19 cellular contexts compared by ENCODE assay signal in genomic region chr9:81557452-81557956, GRCh38.
DNase-seq lines count a peak whose midpoint lies in the region; ATAC-seq and TF ChIP-seq lines count a peak whose summit lies in the region.
"Had no signal": no experiment of that assay in that cellular context is flagged by ENCODE, and none has a peak within 500 bp of the region (broad histone marks: within the 10 kb centered on the region; RNA-seq: fewer than 3 reads in every experiment).

No MANE protein-coding gene starts in this region.

- no peaks in the 10 kb centered on the region for H3K9me3 ChIP-seq in mesenchymal stem cell (ENCODE audit: control insufficient read depth, low read length)
- H3K9me3 ChIP-seq in stomach smooth muscle (ENCODE audit: control insufficient read depth in 2 of 2, low read length in 2 of 2) = no peaks in the 10 kb centered on the region
- H3K9me3 ChIP-seq: BLaER1 treated with 17β-estradiol and CSF1 and Interleukin-3, amounts not matched to agents 10 nM and 100 nM; ovary; spleen; upper lobe of left lung had no signal

- H3K9me2 ChIP-seq in GM23338 (ENCODE audit: insufficient read depth) = 0 out of 2 replicates have a peak, but pooled peaks cover 7% of the 10 kb centered on the region

- peak overlapping the region; percentile 24; the same call in 1 of the 2 replicates for H2AFZ ChIP-seq in GM23338
- H2AFZ ChIP-seq in mesenchymal stem cell (ENCODE audit: low read depth, low read length) = no peak overlapping the region

- no peak for ATAC-seq in GM23338
- no peak for ATAC-seq in stimulated activated naive CD8-positive, alpha-beta T cell treated with anti-CD3 and anti-CD28 coated beads, Interleukin-15, amount 100 ng/mL, for 72 hours

- H3K4me1 ChIP-seq in GM23338 (ENCODE audit: insufficient read depth) (peaks cover 14% of the 10 kb centered on the region), mesenchymal stem cell (ENCODE audit: control insufficient read depth, insufficient read depth, low read depth, low read length) (peaks cover 9% of the 10 kb centered on the region), stomach smooth muscle (ENCODE audit: control insufficient read depth, insufficient read depth, low read length) (no peaks in the 10 kb centered on the region)

- no peak overlapping the region for H3K14ac ChIP-seq in mesenchymal stem cell (ENCODE audit: low read length in 2 of 2)

- DNase-seq in GM23338 (ENCODE audit: low spot score) (no peak), cardiac fibroblast (ENCODE audit: low read depth in 2 of 2) (peak; percentile 43 to 71), mesenchymal stem cell (no peak), DMS114 treated with DMSO at 0.1 percent for 48 hours (lab: John Stamatoyannopoulos, UW; ENCODE audit: unreplicated experiment) (no peak), NCI-H187 treated with DMSO at 0.1 percent for 48 hours (lab: John Stamatoyannopoulos, UW) (no peak), NCI-H774 (lab: John Stamatoyannopoulos, UW) (no peak)
- no peak for DNase-seq in stimulated activated naive CD8-positive, alpha-beta T cell treated with anti-CD3 and anti-CD28 coated beads, Interleukin-15, amount 100 ng/mL, for 72 hours
- DNase-seq: activated B cell treated with CpG ODN at 0.5 μM for 24 hours; activated CD8-positive, alpha-beta memory T cell treated with anti-CD3 and anti-CD28 coated beads for 24 hours; activated naive CD8-positive, alpha-beta T cell treated with anti-CD3 and anti-CD28 coated beads, Interleukin-2, amount 10 ng/mL, durations not matched to agents 7 days and 5 days; caudate nucleus; DMS153; NCI-H1694 treated with DMSO at 0.1 percent for 48 hours; ovary; spleen; upper lobe of left lung had no signal

- H3K18ac ChIP-seq in mesenchymal stem cell (ENCODE audit: low read depth in 1 of 2, low read length in 2 of 2) = no peak overlapping the region

- H3K27me3 Mint-ChIP-seq in GM23338 (ENCODE audit: insufficient read depth, low read depth, poor library complexity) = peaks cover 4% of the 10 kb centered on the region
- peaks cover 7% of the 10 kb centered on the region for H3K27me3 Mint-ChIP-seq in stimulated activated naive CD8-positive, alpha-beta T cell treated with anti-CD3 and anti-CD28 coated beads, Interleukin-15, amount 100 ng/mL, for 72 hours
- H3K27me3 Mint-ChIP-seq: activated B cell treated with CpG ODN at 0.5 μM for 24 hours had no signal

- no peak overlapping the region for H2BK15ac ChIP-seq in mesenchymal stem cell (ENCODE audit: low read depth, poor library complexity, severe bottlenecking)

- H3K4me1 Mint-ChIP-seq in GM23338 = peaks cover 20% of the 10 kb centered on the region
- no peaks in the 10 kb centered on the region for H3K4me1 Mint-ChIP-seq in stimulated activated naive CD8-positive, alpha-beta T cell treated with anti-CD3 and anti-CD28 coated beads, Interleukin-15, amount 100 ng/mL, for 72 hours
- H3K4me1 Mint-ChIP-seq: activated naive CD8-positive, alpha-beta T cell treated with anti-CD3 and anti-CD28 coated beads, Interleukin-2, amount 10 ng/mL, durations not matched to agents 7 days and 5 days had no signal

- H2AK5ac ChIP-seq in mesenchymal stem cell (ENCODE audit: low read length, severe bottlenecking) = no peak overlapping the region

- no peak overlapping the region for H3K4ac ChIP-seq in mesenchymal stem cell (ENCODE audit: low read depth in 1 of 2, low read length in 2 of 2)

- H3K9ac ChIP-seq in mesenchymal stem cell (ENCODE audit: low read length) = peak overlapping the region; percentile 36
- no peak overlapping the region for H3K9ac ChIP-seq in stomach smooth muscle (ENCODE audit: low read length in 2 of 2)
- H3K9ac ChIP-seq: BLaER1 treated with 17β-estradiol and CSF1 and Interleukin-3, amounts not matched to agents 10 nM and 100 nM had no signal

- H4K8ac ChIP-seq in mesenchymal stem cell (ENCODE audit: low read length) = no peak overlapping the region

- no peak overlapping the region for H3K4me3 Mint-ChIP-seq in GM23338
- no peak overlapping the region for H3K4me3 Mint-ChIP-seq in stimulated activated naive CD8-positive, alpha-beta T cell treated with anti-CD3 and anti-CD28 coated beads, Interleukin-15, amount 100 ng/mL, for 72 hours
- H3K4me3 Mint-ChIP-seq: activated B cell treated with CpG ODN at 0.5 μM for 24 hours; activated naive CD8-positive, alpha-beta T cell treated with anti-CD3 and anti-CD28 coated beads, Interleukin-2, amount 10 ng/mL, durations not matched to agents 7 days and 5 days; activated T-helper 1 cell treated with anti-CD3 and anti-CD28 coated beads, Interleukin-12 subunit alpha, Interleukin-12 subunit beta, Interleukin-2, Interleukin-4 antibody, amounts not matched to agents 30 ng/mL and 10 ng/mL and 1 ng/mL, durations not matched to agents 14 hours and 24 hours and 36 hours had no signal

- H3K36me3 Mint-ChIP-seq in GM23338 (ENCODE audit: low read depth) = no peaks in the 10 kb centered on the region
- H3K36me3 Mint-ChIP-seq: activated naive CD8-positive, alpha-beta T cell treated with anti-CD3 and anti-CD28 coated beads, Interleukin-2, amount 10 ng/mL, durations not matched to agents 7 days and 5 days had no signal

- no peaks in the 10 kb centered on the region for H3K27me3 ChIP-seq in GM23338 (ENCODE audit: insufficient read depth)
- peaks cover 0 to 32% of the 10 kb centered on the region in 2 experiments for H3K27me3 ChIP-seq in mesenchymal stem cell (ENCODE audit: control insufficient read depth in 1 of 2, insufficient read depth in 1 of 2, low read length in 2 of 2)
- H3K27me3 ChIP-seq in stomach smooth muscle (ENCODE audit: control insufficient read depth in 1 of 2, insufficient read depth in 2 of 2, low read length in 2 of 2) = no peaks in the 10 kb centered on the region
- H3K27me3 ChIP-seq: BLaER1 treated with 17β-estradiol and CSF1 and Interleukin-3, amounts not matched to agents 10 nM and 100 nM; ovary; spleen; upper lobe of left lung had no signal

- H3K4me3 ChIP-seq in GM23338 (no peak overlapping the region), cardiac fibroblast (replicated peaks in 1 of 2; ENCODE audit: low read depth in 2 of 2, low read length in 2 of 2) (no peak overlapping the region), mesenchymal stem cell (ENCODE audit: insufficient read depth in 1 of 2, low read depth in 1 of 2, low read length in 2 of 2) (no peak overlapping the region), stomach smooth muscle (ENCODE audit: low read length in 2 of 2) (no peak overlapping the region)
- H3K4me3 ChIP-seq: BLaER1 treated with 17β-estradiol and CSF1 and Interleukin-3, amounts not matched to agents 10 nM and 100 nM; ovary; spleen; upper lobe of left lung had no signal

- TF ChIP-seq CTCF in GM23338 (conservative IDR thresholded peaks at IDR 0.05; ENCODE audit: low read depth in 2 of 2) = no peak
- no peak for TF ChIP-seq CTCF in cardiac fibroblast (IDR thresholded peaks at IDR 0.05; ENCODE audit: low read depth, low read length)

- H3F3A ChIP-seq in GM23338 (replicated peaks; ENCODE audit: low read depth) = no peaks in the 10 kb centered on the region

- no peak overlapping the region for H4K91ac ChIP-seq in mesenchymal stem cell (ENCODE audit: low read length)

- H3K27ac ChIP-seq in GM23338 (ENCODE audit: low read depth) (no peak overlapping the region), mesenchymal stem cell (ENCODE audit: low read length, poor library complexity, severe bottlenecking) (peak overlapping the region; percentile 95), stomach smooth muscle (ENCODE audit: low read length) (peak overlapping the region; percentile 37)
- H3K27ac ChIP-seq: BLaER1 treated with 17β-estradiol and CSF1 and Interleukin-3, amounts not matched to agents 10 nM and 100 nM; ovary; spleen; upper lobe of left lung had no signal

- H3K9me3 Mint-ChIP-seq in GM23338 = no peaks in the 10 kb centered on the region
- no peaks in the 10 kb centered on the region for H3K9me3 Mint-ChIP-seq in stimulated activated naive CD8-positive, alpha-beta T cell treated with anti-CD3 and anti-CD28 coated beads, Interleukin-15, amount 100 ng/mL, for 72 hours
- H3K9me3 Mint-ChIP-seq: activated B cell treated with CpG ODN at 0.5 μM for 24 hours; activated naive CD8-positive, alpha-beta T cell treated with anti-CD3 and anti-CD28 coated beads, Interleukin-2, amount 10 ng/mL, durations not matched to agents 7 days and 5 days; activated T-helper 1 cell treated with anti-CD3 and anti-CD28 coated beads, Interleukin-12 subunit alpha, Interleukin-12 subunit beta, Interleukin-2, Interleukin-4 antibody, amounts not matched to agents 30 ng/mL and 10 ng/mL and 1 ng/mL, durations not matched to agents 14 hours and 24 hours and 36 hours had no signal

- H3K79me1 ChIP-seq in mesenchymal stem cell (replicated peaks; ENCODE audit: low read length, poor library complexity, severe bottlenecking) = no peaks in the 10 kb centered on the region

- no peak overlapping the region for H3K23ac ChIP-seq in mesenchymal stem cell (ENCODE audit: low read length in 2 of 2)

- H3K79me2 ChIP-seq in GM23338 (replicated peaks; ENCODE audit: insufficient read depth) = no peaks in the 10 kb centered on the region

- H2BK12ac ChIP-seq in mesenchymal stem cell (ENCODE audit: low read length in 2 of 2) = no peak overlapping the region

- H3K36me3 ChIP-seq in GM23338 (ENCODE audit: insufficient read depth) (no peaks in the 10 kb centered on the region), mesenchymal stem cell (ENCODE audit: control insufficient read depth in 1 of 2, insufficient read depth in 2 of 2, low read depth in 1 of 2, low read length in 2 of 2) (no peaks in the 10 kb centered on the region), stomach smooth muscle (ENCODE audit: control insufficient read depth in 2 of 2, insufficient read depth in 2 of 2, low read length in 2 of 2) (no peaks in the 10 kb centered on the region)
- H3K36me3 ChIP-seq: BLaER1 treated with 17β-estradiol and CSF1 and Interleukin-3, amounts not matched to agents 10 nM and 100 nM; ovary; spleen; upper lobe of left lung had no signal

- no peak overlapping the region for H2BK120ac ChIP-seq in mesenchymal stem cell (ENCODE audit: low read depth, low read length)

- peak overlapping the region; percentile 22 for H2BK5ac ChIP-seq in mesenchymal stem cell (ENCODE audit: low read depth, low read length, poor library complexity, severe bottlenecking)

- no peaks in the 10 kb centered on the region for H4K20me1 ChIP-seq in GM23338 (replicated peaks; ENCODE audit: insufficient read depth)
- H4K20me1 ChIP-seq: BLaER1 treated with 17β-estradiol and CSF1 and Interleukin-3, amounts not matched to agents 10 nM and 100 nM had no signal

- no peak overlapping the region for H3K4me2 ChIP-seq in GM23338
- H3K4me2 ChIP-seq in mesenchymal stem cell (ENCODE audit: low read length, poor library complexity, severe bottlenecking) = no peak overlapping the region

- no peak overlapping the region for H3K27ac Mint-ChIP-seq in GM23338
- no peak overlapping the region for H3K27ac Mint-ChIP-seq in stimulated activated naive CD8-positive, alpha-beta T cell treated with anti-CD3 and anti-CD28 coated beads, Interleukin-15, amount 100 ng/mL, for 72 hours
- H3K27ac Mint-ChIP-seq: activated B cell treated with CpG ODN at 0.5 μM for 24 hours; activated naive CD8-positive, alpha-beta T cell treated with anti-CD3 and anti-CD28 coated beads, Interleukin-2, amount 10 ng/mL, durations not matched to agents 7 days and 5 days; activated T-helper 1 cell treated with anti-CD3 and anti-CD28 coated beads, Interleukin-12 subunit alpha, Interleukin-12 subunit beta, Interleukin-2, Interleukin-4 antibody, amounts not matched to agents 30 ng/mL and 10 ng/mL and 1 ng/mL, durations not matched to agents 14 hours and 24 hours and 36 hours had no signal

Comparison
In these comparisons a context has a peak if more than half of its experiments do, and no peak if none do; other contexts are left out.
1. DNase-seq: peak in cardiac fibroblast (2 of 2); none in GM23338 (single experiment), mesenchymal stem cell (single experiment), DMS114 treated with DMSO at 0.1 percent for 48 hours (single experiment), NCI-H187 treated with DMSO at 0.1 percent for 48 hours (single experiment), NCI-H774 (single experiment) and stimulated activated naive CD8-positive, alpha-beta T cell treated with anti-CD3 and anti-CD28 coated beads, Interleukin-15, amount 100 ng/mL, for 72 hours (0 of 2).